In the genomic region with DNA sequence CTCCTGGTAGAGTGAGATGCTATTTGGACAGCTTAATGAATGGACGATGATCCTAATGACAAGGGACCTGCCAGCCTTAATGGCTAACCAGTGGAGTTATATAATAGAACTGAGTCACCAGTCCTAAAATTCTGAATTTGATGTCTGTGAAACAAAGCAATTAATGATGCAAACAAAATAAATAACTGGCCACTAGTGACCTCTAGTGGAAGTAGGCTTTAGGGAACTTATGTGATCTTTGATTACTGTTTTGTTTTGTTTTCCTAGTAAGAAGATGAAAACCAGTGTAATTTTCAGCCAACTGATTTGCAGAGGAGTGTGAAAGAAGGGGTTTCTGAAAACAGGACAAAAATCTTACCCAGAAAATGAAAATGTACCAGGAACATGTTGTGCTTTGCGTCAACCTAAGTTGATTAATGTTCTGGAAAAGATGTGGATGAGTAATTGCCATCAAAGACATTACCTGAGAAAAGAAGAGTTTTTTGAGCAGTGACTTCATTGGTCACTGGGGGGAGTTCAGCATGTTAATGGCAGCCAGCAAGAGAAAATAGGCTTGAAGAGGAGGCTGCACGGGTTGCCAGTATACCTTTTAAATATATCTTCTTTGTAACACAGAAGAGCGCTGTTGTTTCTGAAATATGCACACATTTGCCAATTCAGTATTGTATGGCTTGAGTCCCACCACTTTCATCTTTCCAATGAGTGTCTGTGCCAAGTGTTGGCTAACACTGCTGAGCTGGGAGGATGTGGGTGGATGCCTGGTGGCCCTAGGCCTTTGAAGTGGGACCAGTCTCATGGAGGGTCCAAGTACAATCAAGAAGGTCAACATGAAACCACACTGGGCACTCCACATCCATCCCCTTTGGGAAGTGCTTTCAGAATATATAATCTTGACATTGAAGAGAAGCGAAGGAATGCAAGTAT, we compare ENCODE assay signal across 8 cellular contexts. TPM values are rescaled to one million over a fixed set of nuclear protein-coding genes. Genes with fewer than 3 reads are reported as not detected.
DNase-seq lines count a peak whose midpoint lies in the region; ATAC-seq, FAIRE-seq and TF ChIP-seq lines count a peak whose summit lies in the region.

No MANE protein-coding gene starts in this region.

- H3K4me3 ChIP-seq in coronary artery: no peak overlapping the region

- no peak overlapping the region for H3K27ac ChIP-seq in coronary artery

- peak; percentile 64 for FAIRE-seq in H54 (lab: Jason Lieb, UNC)

- DNase-seq in AG08395 (ENCODE audit: low spot score) (peak; percentile 70), H54 (ENCODE audit: insufficient read length, low spot score) (no peak), NCI-H526 (lab: John Stamatoyannopoulos, UW) (peak; percentile 19 to 50), coronary artery (ENCODE audit: low spot score) (no peak), midbrain (lab: John Stamatoyannopoulos, UW) (peak; percentile 58), mesenteric fat pad (ENCODE audit: low spot score) (no peak)

- ATAC-seq in GM21515 (IDR thresholded peaks at IDR 0.05; ENCODE audit: unreplicated experiment) (no peak), GM18498 (IDR thresholded peaks at IDR 0.05; ENCODE audit: unreplicated experiment) (no peak)

- peak; percentile 38 for TF ChIP-seq CTCF in coronary artery (IDR thresholded peaks at IDR 0.05)

- no peak for TF ChIP-seq POLR2A in H54 (IDR thresholded peaks at IDR 0.05; ENCODE audit: low read depth, low read length)

RNA-seq across cellular contexts. Expression of gene VEPH1, which starts 9.3 kb away (rescaled TPM):
- 2.8 TPM for total RNA-seq in mesenteric fat pad

RNA-seq across cellular contexts. Expression of gene PTX3, which starts 57.2 kb away (rescaled TPM):
- total RNA-seq in mesenteric fat pad: 618 TPM

Comparison
In these comparisons a context has a peak if more than half of its experiments do, and no peak if none do; other contexts are left out.
1. DNase-seq: peak in AG08395 (single experiment), NCI-H526 (2 of 2) and midbrain (single experiment); none in H54 (single experiment), coronary artery (single experiment) and mesenteric fat pad (single experiment).